Comparison of ENCODE assay signal across 8 cellular contexts in genomic region chr1:3747522-3747848, GRCh38. TPM values are rescaled to one million over a fixed set of nuclear protein-coding genes. Genes with fewer than 3 reads are reported as not detected.
DNase-seq lines count a peak whose midpoint lies in the region; ATAC-seq, FAIRE-seq and TF ChIP-seq lines count a peak whose summit lies in the region.

No MANE protein-coding gene starts in this region.

- FAIRE-seq in A549 (lab: Jason Lieb, UNC): no peak

- no TSS peak for BruUV-seq in IMR-90 (replicated peaks; lab: Mats Ljungman, UMichigan)

- H3K4me2 ChIP-seq in A549 (peak overlapping the region; percentile 78), IMR-90 (ENCODE audit: low read depth, low read length) (peak overlapping the region; percentile 90)

- peaks cover 0 to 3% (median 0%) of the 10 kb centered on the region in 9 donors for H3K9me3 Mint-ChIP-seq in naive thymus-derived CD8-positive, alpha-beta T cell

- no peak overlapping the region for H4K91ac ChIP-seq in IMR-90 (ENCODE audit: insufficient read depth, low read depth, low read length)

- POLR2A ChIA-PET in A549 (lab: Yijun Ruan, JAX): no interaction called here
- POLR2A ChIA-PET in IMR-90 (lab: Charles Lee; ENCODE audit: unreplicated experiment): no interaction called here
- POLR2A ChIA-PET in naive thymus-derived CD8-positive, alpha-beta T cell (lab: Charles Lee): no interaction called here

- H2AK5ac ChIP-seq in IMR-90 (ENCODE audit: low read depth, low read length): no peak overlapping the region

- H3K56ac ChIP-seq in IMR-90 (ENCODE audit: extremely low read depth, insufficient read depth, low read length): no peak overlapping the region

- peaks cover 0 to 14% (median 3%) of the 10 kb centered on the region in 3 donors for H3K36me3 Mint-ChIP-seq in naive thymus-derived CD8-positive, alpha-beta T cell

- no peak for ATAC-seq in A549
- ATAC-seq in IMR-90 (ENCODE audit: low read depth): no peak
- no peak for ATAC-seq in naive thymus-derived CD8-positive, alpha-beta T cell
- ATAC-seq in HG03045 (IDR thresholded peaks at IDR 0.05; ENCODE audit: unreplicated experiment): no peak

- peaks cover 15 to 27% of the 10 kb centered on the region in 2 experiments for H3K79me1 ChIP-seq in IMR-90 (ENCODE audit: low read depth in 1 of 2, low read length in 2 of 2)

- peaks cover 10% of the 10 kb centered on the region; the same call in 1 of the 2 replicates for H3K9me1 ChIP-seq in IMR-90 (ENCODE audit: insufficient read depth, low read length)

- 36% methylated on average over 6 of the region's 6 CpGs for WGBS in A549 (ENCODE audit: missing lambda C conversion rate)
- no CpG with 5 or more reads among the region's 6 CpGs for whole genome bisulfite sequencing in IMR-90 (ENCODE audit: extremely low coverage in 2 of 2, insufficient read length in 1 of 2), 2 experiments

- no peak overlapping the region for H3K14ac ChIP-seq in IMR-90 (replicated peaks; ENCODE audit: low read depth, low read length)

- H3K9ac ChIP-seq in IMR-90 (ENCODE audit: low read depth, low read length): 0 out of 2 replicates have a peak overlapping the region, but pooled peaks have one; percentile 5

- dilution Hi-C loops in IMR-90 (cut with HindIII; ENCODE audit: low sequenced_read_pairs, unreplicated experiment): no loop called here

- H2BK120ac ChIP-seq in IMR-90 (ENCODE audit: low read depth, low read length): no peak overlapping the region

- peak overlapping the region; percentile 59 for H3K4me3 ChIP-seq in A549
- peak overlapping the region; percentile 63 for H3K4me3 ChIP-seq in IMR-90 (ENCODE audit: insufficient read depth, low read depth, low read length)
- peak overlapping the region; percentile 66 for H3K4me3 ChIP-seq in choroid plexus epithelial cell (ENCODE audit: low read depth, low read length)

- no peak for TF ChIP-seq EP300 in A549 (IDR thresholded peaks at IDR 0.05)

- peak overlapping the region; percentile 58 for H2AK9ac ChIP-seq in IMR-90 (replicated peaks; ENCODE audit: low read depth, low read length, poor library complexity)

- H3K4ac ChIP-seq in IMR-90 (ENCODE audit: low read depth, low read length): no peak overlapping the region

- no peak overlapping the region for H2BK5ac ChIP-seq in IMR-90 (ENCODE audit: low read depth, low read length, poor library complexity, severe bottlenecking)

- in situ Hi-C loops in IMR-90 (cut with MboI; ENCODE audit: low sequenced_read_pairs): no loop called here

- H3K23ac ChIP-seq in IMR-90 (ENCODE audit: low read depth, low read length): no peak overlapping the region

- no peak overlapping the region for H3K18ac ChIP-seq in IMR-90 (ENCODE audit: low read depth, low read length)

- peaks cover 15% of the 10 kb centered on the region for H3K27me3 ChIP-seq in IMR-90 (ENCODE audit: control insufficient read depth, insufficient read depth, low read length)

- no peaks in the 10 kb centered on the region for H3K9me3 ChIP-seq in A549
- H3K9me3 ChIP-seq in IMR-90 (ENCODE audit: control insufficient read depth, insufficient read depth, low read length): no peaks in the 10 kb centered on the region

- TF ChIP-seq CTCF in A549 (IDR thresholded peaks at IDR 0.05): no peak
- no peak for TF ChIP-seq CTCF in IMR-90 (conservative IDR thresholded peaks at IDR 0.05; ENCODE audit: low read depth, low read length)
- no peak for TF ChIP-seq CTCF in choroid plexus epithelial cell (conservative IDR thresholded peaks at IDR 0.05; ENCODE audit: low read depth, low read length)

- H2AFZ ChIP-seq in IMR-90 (replicated peaks; ENCODE audit: low read length, poor library complexity): peak overlapping the region; percentile 93

- intact Hi-C loops in IMR-90 (cut with micrococcal nuclease): loop anchor here (2.0 kb wide), 1 partner anchor 25 kb away; the partner anchor contains the start of gene SMIM1

- peaks cover 16 to 40% (median 35%) of the 10 kb centered on the region in 4 donors for H3K4me1 Mint-ChIP-seq in naive thymus-derived CD8-positive, alpha-beta T cell

- no peak overlapping the region for H2BK20ac ChIP-seq in IMR-90 (ENCODE audit: low read depth, low read length)

- H3K4me3 Mint-ChIP-seq in naive thymus-derived CD8-positive, alpha-beta T cell: peak overlapping the region; percentile 66 to 84 (median 72)

- peak overlapping the region; percentile 77; the same call in 1 of the 2 replicates for H4K5ac ChIP-seq in IMR-90 (ENCODE audit: low read depth, low read length)

- H3K4me1 ChIP-seq in A549 (peaks cover 5% of the 10 kb centered on the region; the same call in 2 of the 3 replicates), IMR-90 (ENCODE audit: control insufficient read depth, insufficient read depth, low read length) (peaks cover 8% of the 10 kb centered on the region; the same call in 1 of the 2 replicates)

- no peak for TF ChIP-seq POLR2A in A549 (IDR thresholded peaks at IDR 0.05; ENCODE audit: low read length)
- no peak for TF ChIP-seq POLR2A in IMR-90 (IDR thresholded peaks at IDR 0.05; ENCODE audit: low read depth, low read length)

- no peak for DNase-seq in A549 (ENCODE audit: low read depth in 1 of 2, low spot score in 1 of 2)
- no peak for DNase-seq in IMR-90
- DNase-seq in choroid plexus epithelial cell (ENCODE audit: low read depth): no peak
- DNase-seq in naive thymus-derived CD8-positive, alpha-beta T cell: no peak
- no peak for DNase-seq in NCI-H524 (lab: John Stamatoyannopoulos, UW)
- DNase-seq in NCI-H345 treated with DMSO at 0.1 percent for 48 hours (lab: John Stamatoyannopoulos, UW; ENCODE audit: unreplicated experiment): no peak
- no peak for DNase-seq in activated CD4-positive, CD25-positive, alpha-beta regulatory T cell treated with anti-CD3 and anti-CD28 coated beads, Interleukin-2, amount 50 U/mL, for 72 hours

- H3K27me3 Mint-ChIP-seq in naive thymus-derived CD8-positive, alpha-beta T cell: peaks cover 0 to 1% (median 0%) of the 10 kb centered on the region in 5 donors

- no peak overlapping the region for H2BK15ac ChIP-seq in IMR-90 (ENCODE audit: low read depth, low read length)

- peak overlapping the region; percentile 72 to 84; a peak in 2 of 4 replicates for H4K8ac ChIP-seq in IMR-90 (ENCODE audit: low read depth in 2 of 2, low read length in 2 of 2)

- peak overlapping the region in 4 of 10 donors; percentile 26 to 79 (median 60) for H3K27ac Mint-ChIP-seq in naive thymus-derived CD8-positive, alpha-beta T cell

- H4K20me1 ChIP-seq in IMR-90 (ENCODE audit: insufficient read depth, low read length): no peaks in the 10 kb centered on the region; the same call in 1 of the 2 replicates

- TF ChIP-seq RAD21 in A549 (conservative IDR thresholded peaks at IDR 0.05 in 1 of 2, IDR thresholded peaks at IDR 0.05 in 1 of 2) (no peak), IMR-90 (IDR thresholded peaks at IDR 0.05; ENCODE audit: low read length) (no peak)

- H3K27ac ChIP-seq in A549 (peak overlapping the region in 1 of 2 experiments; percentile 92; a peak in 4 of 6 replicates), IMR-90 (ENCODE audit: insufficient read depth, low read length) (no peak overlapping the region)

- CTCF ChIA-PET in A549 (lab: Yijun Ruan, JAX): interaction anchor here (1.7 kb wide), 1 partner anchor 23 kb away, joined by 4 read pairs; no protein-coding TSS in a partner anchor
- CTCF ChIA-PET in IMR-90 (lab: Yijun Ruan, JAX): no interaction called here

- H3K36me3 ChIP-seq in IMR-90 (ENCODE audit: control insufficient read depth, insufficient read depth, low read length): peaks cover 11% of the 10 kb centered on the region

TF ChIP-seq in A549, 52 proteins besides CTCF, POLR2A, EP300 and RAD21 (continues in another document):
- TF ChIP-seq BHLHE40 (IDR thresholded peaks at IDR 0.05; ENCODE audit: low read depth, low read length) (no peak), CBX2 (IDR thresholded peaks at IDR 0.05; ENCODE audit: borderline replicate concordance, low read depth) (no peak)

TF ChIP-seq in IMR-90, 13 proteins besides CTCF, POLR2A, EP300 and RAD21:
- TF ChIP-seq SMC3 (IDR thresholded peaks at IDR 0.05; ENCODE audit: low read depth, low read length): no peak
- no peak for TF ChIP-seq NFE2L2 (IDR thresholded peaks at IDR 0.05; ENCODE audit: low read depth, low read length)

RNA-seq across cellular contexts. Expression of gene CCDC27, which starts 4.8 kb away (rescaled TPM):
- polyA plus RNA-seq in A549 (2011; rRNA removed) (not detected in 2 replicates), A549 (2017; fragmentation: RNase III; extraction: RNeasy Plus Mini Kit Qiagen cat#74134 plus additional on column Dnase treatment) (not detected in 3 replicates), IMR-90 (2012; rRNA removed) (not detected in 2 replicates)
- not detected in 2 replicates for polyA plus RNA-seq in A549 (2012; cell fraction: cytosol; rRNA removed)
- polyA plus RNA-seq in A549 (2012; cell fraction: nucleus; rRNA removed): 0.02 TPM in 1 of 2 replicates, not detected in the other
- not detected in 2 replicates for polyA minus RNA-seq in A549 (2011; rRNA and poly(A)+ RNA removed)
- not detected in 2 replicates for total RNA-seq in IMR-90 (2012; rRNA removed)
- polyA plus RNA-seq in IMR-90 (2012; cell fraction: cytosol; rRNA removed): not detected in 2 replicates
- polyA plus RNA-seq in IMR-90 (2012; cell fraction: nucleus; rRNA removed; ENCODE audit: low replicate concordance): not detected in 2 replicates
- total RNA-seq in naive thymus-derived CD8-positive, alpha-beta T cell: not detected
- not detected for polyA plus RNA-seq in naive thymus-derived CD8-positive, alpha-beta T cell

RNA-seq across cellular contexts. Expression of gene SMIM1, which starts 25.1 kb away (rescaled TPM):
- polyA plus RNA-seq in A549 (2011; rRNA removed) (0.67 and 0.74 TPM in 2 replicates), A549 (2017; fragmentation: RNase III; extraction: RNeasy Plus Mini Kit Qiagen cat#74134 plus additional on column Dnase treatment) (0.80 to 1.3 TPM (median 1.1 TPM) in 3 replicates), IMR-90 (2012; rRNA removed) (3.4 and 7.6 TPM in 2 replicates)
- 0.86 and 1.8 TPM in 2 replicates for polyA plus RNA-seq in A549 (2012; cell fraction: cytosol; rRNA removed)
- 1.4 TPM in 1 of 2 replicates, not detected in the other for polyA plus RNA-seq in A549 (2012; cell fraction: nucleus; rRNA removed)
- 0.74 and 1.2 TPM in 2 replicates for polyA minus RNA-seq in A549 (2011; rRNA and poly(A)+ RNA removed)
- 0.90 and 1.9 TPM in 2 replicates for total RNA-seq in IMR-90 (2012; rRNA removed)
- polyA plus RNA-seq in IMR-90 (2012; cell fraction: cytosol; rRNA removed): 2.4 and 11.2 TPM in 2 replicates
- polyA plus RNA-seq in IMR-90 (2012; cell fraction: nucleus; rRNA removed; ENCODE audit: low replicate concordance): 1.2 and 5.9 TPM in 2 replicates
- 1 to 10 TPM; 2.8 to 5.7 TPM for total RNA-seq in naive thymus-derived CD8-positive, alpha-beta T cell
- polyA plus RNA-seq in naive thymus-derived CD8-positive, alpha-beta T cell: 1 to 10 TPM; 1.3 to 2.3 (median 1.4) TPM

RNA-seq across cellular contexts. Expression of gene LRRC47, which starts 48.8 kb away (rescaled TPM):
- polyA plus RNA-seq in A549 (2011; rRNA removed) (37.3 and 41.6 TPM in 2 replicates), A549 (2017; fragmentation: RNase III; extraction: RNeasy Plus Mini Kit Qiagen cat#74134 plus additional on column Dnase treatment) (26.0 to 28.5 TPM (median 26.3 TPM) in 3 replicates), IMR-90 (2012; rRNA removed) (19.2 and 19.7 TPM in 2 replicates)
- 22.0 and 22.2 TPM in 2 replicates for polyA plus RNA-seq in A549 (2012; cell fraction: cytosol; rRNA removed)
- 24.9 and 29.3 TPM in 2 replicates for polyA plus RNA-seq in A549 (2012; cell fraction: nucleus; rRNA removed)
- 11.1 and 12.9 TPM in 2 replicates for polyA minus RNA-seq in A549 (2011; rRNA and poly(A)+ RNA removed)
- 15.2 and 23.1 TPM in 2 replicates for total RNA-seq in IMR-90 (2012; rRNA removed)
- 18.0 and 18.8 TPM in 2 replicates for polyA plus RNA-seq in IMR-90 (2012; cell fraction: cytosol; rRNA removed)
- 28.6 and 36.5 TPM in 2 replicates for polyA plus RNA-seq in IMR-90 (2012; cell fraction: nucleus; rRNA removed; ENCODE audit: low replicate concordance)
- total RNA-seq in naive thymus-derived CD8-positive, alpha-beta T cell: 10 to 100 TPM; 46.0 to 52.6 TPM
- polyA plus RNA-seq in naive thymus-derived CD8-positive, alpha-beta T cell: 10 to 100 TPM; 23.9 to 34.9 (median 34.6) TPM
